ENCODE assay signal across 14 cellular contexts in the genomic region with DNA sequence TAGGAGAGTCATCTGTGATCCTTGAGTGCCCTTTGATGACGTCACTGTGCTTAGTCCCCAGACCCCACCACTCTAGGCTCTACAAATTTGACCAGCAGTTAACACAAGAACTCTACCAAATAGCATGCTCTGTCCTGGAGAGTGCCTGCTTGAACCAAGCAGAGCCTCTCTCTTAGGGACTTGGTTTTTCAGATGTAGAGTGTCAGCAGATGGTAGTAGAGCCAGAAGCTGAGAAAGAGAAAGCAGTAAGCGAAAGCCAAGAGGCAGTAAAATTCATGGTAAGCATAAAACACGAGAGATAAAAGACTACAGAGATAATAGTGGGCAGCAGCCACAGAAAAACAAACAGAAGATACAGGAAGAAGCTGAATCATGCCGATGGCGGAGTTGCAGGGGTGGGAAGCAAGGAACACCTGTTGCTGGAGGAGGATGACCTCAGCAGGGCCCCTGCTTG.
DNase-seq lines count a peak whose midpoint lies in the region; ATAC-seq, FAIRE-seq and TF ChIP-seq lines count a peak whose summit lies in the region.
"Had no signal": no experiment of that assay in that cellular context is flagged by ENCODE, and none has a peak within 500 bp of the region (broad histone marks: within the 10 kb centered on the region; RNA-seq: fewer than 3 reads in every experiment).

No MANE protein-coding gene starts in this region.

- no peak for DNase-seq in SK-N-SH
- peak; percentile 40 for DNase-seq in RPMI7951 (ENCODE audit: low read depth)
- peak; percentile 14 for DNase-seq in fibroblast of the aortic adventitia (ENCODE audit: low read depth)
- peak; percentile 12 for DNase-seq in urothelium cell line (ENCODE audit: low spot score)
- DNase-seq in hippocampal formation (lab: John Stamatoyannopoulos, UW), result no peak
- DNase-seq in HuH-7 (ENCODE audit: low spot score), result no peak
- DNase-seq: activated CD4-positive, alpha-beta memory T cell treated with anti-CD3 and anti-CD28 coated beads, Interleukin-2, amount 10 ng/mL, durations not matched to agents 7 days and 5 days; activated naive CD4-positive, alpha-beta T cell treated with Interleukin-2 at 50 U/mL for 16 hours; mesendoderm; Peyer's patch; transverse colon had no signal

- H3K9me3 ChIP-seq in SK-N-SH, result no peaks in the 10 kb centered on the region
- H3K9me3 ChIP-seq: Peyer's patch, transverse colon had no signal

- CTCF ChIA-PET in SK-N-SH (lab: Yijun Ruan, JAX), result interaction anchor here (0.7 kb wide), 1 partner anchor 46 kb away, joined by 3 read pairs; no protein-coding TSS in a partner anchor

- H3K9ac ChIP-seq in SK-N-SH, result no peak overlapping the region

- no peaks in the 10 kb centered on the region for H3K4me1 ChIP-seq in SK-N-SH (ENCODE audit: control insufficient read depth in 1 of 2, insufficient read depth in 2 of 2, low read depth in 1 of 2, low read length in 1 of 2)
- H3K4me1 ChIP-seq: Peyer's patch had no signal

- no peaks in the 10 kb centered on the region for H4K20me1 ChIP-seq in SK-N-SH (ENCODE audit: insufficient read depth)

- H3K27ac ChIP-seq in SK-N-SH (ENCODE audit: low read depth in 2 of 2, low read length in 1 of 2), result no peak overlapping the region
- H3K27ac ChIP-seq: Peyer's patch, transverse colon had no signal

- no peak for TF ChIP-seq RAD21 in SK-N-SH (IDR thresholded peaks at IDR 0.05; ENCODE audit: low read length)

- 0 out of 2 replicates have a peak, but pooled peaks cover 14% of the 10 kb centered on the region for H3K27me3 ChIP-seq in SK-N-SH (ENCODE audit: insufficient read depth)
- H3K27me3 ChIP-seq: Peyer's patch, transverse colon had no signal

- no peak for ATAC-seq in SK-N-SH treated with all-trans-retinoic acid at 6 μM for 48 hours
- ATAC-seq in HG03025 (IDR thresholded peaks at IDR 0.05; ENCODE audit: low FRiP score, unreplicated experiment), result no peak
- ATAC-seq: GM12878 had no signal

- no peaks in the 10 kb centered on the region for H3K36me3 ChIP-seq in SK-N-SH (replicated peaks in 1 of 2; ENCODE audit: control insufficient read depth in 1 of 2, insufficient read depth in 2 of 2, low read length in 1 of 2)
- H3K36me3 ChIP-seq: Peyer's patch, transverse colon had no signal

- H3K9me2 ChIP-seq in SK-N-SH, result no peaks in the 10 kb centered on the region

- POLR2A ChIA-PET in SK-N-SH (lab: Yijun Ruan, JAX), result no interaction called here

- H3K79me2 ChIP-seq in SK-N-SH (ENCODE audit: insufficient read depth), result no peaks in the 10 kb centered on the region

- WGBS in SK-N-SH (ENCODE audit: low lambda C conversion rate), result 26% methylated on average over 5 of the region's 5 CpGs

- H3K4me2 ChIP-seq in SK-N-SH, result peak overlapping the region; percentile 26; the same call in 1 of the 2 replicates

- no peak overlapping the region for H2AFZ ChIP-seq in SK-N-SH (ENCODE audit: low read depth)

- FAIRE-seq in urothelium cell line (lab: Jason Lieb, UNC), result no peak
- FAIRE-seq: GM12878 had no signal

- H3K4me3 ChIP-seq in SK-N-SH (ENCODE audit: low read depth in 2 of 2, low read length in 1 of 2) (no peak overlapping the region), fibroblast of the aortic adventitia (ENCODE audit: low read depth, low read length) (no peak overlapping the region)
- H3K4me3 ChIP-seq: GM12878, Peyer's patch, transverse colon had no signal

- H3F3A ChIP-seq in SK-N-SH (replicated peaks; ENCODE audit: insufficient read depth), result no peaks in the 10 kb centered on the region

- TF ChIP-seq EP300 in SK-N-SH (IDR thresholded peaks at IDR 0.05; ENCODE audit: borderline replicate concordance in 1 of 2, low read depth in 1 of 2, low read length in 1 of 2), result no peak

- TF ChIP-seq CTCF in SK-N-SH (IDR thresholded peaks at IDR 0.05), result no peak
- TF ChIP-seq CTCF in fibroblast of the aortic adventitia (IDR thresholded peaks at IDR 0.05; ENCODE audit: insufficient read depth, low read length), result no peak

TF ChIP-seq in SK-N-SH, 30 proteins besides CTCF, POLR2A, EP300 and RAD21:
- no peak for TF ChIP-seq RCOR1 (IDR thresholded peaks at IDR 0.05; ENCODE audit: low read length)

TF ChIP-seq in SK-N-SH treated with all-trans-retinoic acid at 6 μM for 48 hours, 23 proteins besides CTCF, POLR2A, EP300 and RAD21:
- no peak for TF ChIP-seq ARNTL (CRISPR knock-in tag; IDR thresholded peaks at IDR 0.05; ENCODE audit: borderline replicate concordance, low read depth)
- no peak for TF ChIP-seq ESRRG (CRISPR knock-in tag; IDR thresholded peaks at IDR 0.05)
- no peak for TF ChIP-seq RARB (CRISPR knock-in tag; IDR thresholded peaks at IDR 0.05)
- no peak for TF ChIP-seq ZFP30 (CRISPR knock-in tag; IDR thresholded peaks at IDR 0.05)
- TF ChIP-seq CSRNP3 (CRISPR knock-in tag; IDR thresholded peaks at IDR 0.05), result no peak
- TF ChIP-seq ZNF70 (CRISPR knock-in tag; IDR thresholded peaks at IDR 0.05), result no peak
- TF ChIP-seq BACH2 (CRISPR knock-in tag; IDR thresholded peaks at IDR 0.05; ENCODE audit: borderline replicate concordance), result no peak
- no peak for TF ChIP-seq CREB5 (CRISPR knock-in tag; IDR thresholded peaks at IDR 0.05; ENCODE audit: low read depth)
- TF ChIP-seq OSR1 (CRISPR knock-in tag; IDR thresholded peaks at IDR 0.05), result no peak

Comparison
In these comparisons a context has a peak if more than half of its experiments do, and no peak if none do; other contexts are left out.
1. DNase-seq: peak in RPMI7951 (single experiment), fibroblast of the aortic adventitia (single experiment) and urothelium cell line (single experiment); none in SK-N-SH (single experiment), hippocampal formation (0 of 2) and HuH-7 (single experiment).